ENCODE assay signal across 8 cellular contexts in the genomic region with DNA sequence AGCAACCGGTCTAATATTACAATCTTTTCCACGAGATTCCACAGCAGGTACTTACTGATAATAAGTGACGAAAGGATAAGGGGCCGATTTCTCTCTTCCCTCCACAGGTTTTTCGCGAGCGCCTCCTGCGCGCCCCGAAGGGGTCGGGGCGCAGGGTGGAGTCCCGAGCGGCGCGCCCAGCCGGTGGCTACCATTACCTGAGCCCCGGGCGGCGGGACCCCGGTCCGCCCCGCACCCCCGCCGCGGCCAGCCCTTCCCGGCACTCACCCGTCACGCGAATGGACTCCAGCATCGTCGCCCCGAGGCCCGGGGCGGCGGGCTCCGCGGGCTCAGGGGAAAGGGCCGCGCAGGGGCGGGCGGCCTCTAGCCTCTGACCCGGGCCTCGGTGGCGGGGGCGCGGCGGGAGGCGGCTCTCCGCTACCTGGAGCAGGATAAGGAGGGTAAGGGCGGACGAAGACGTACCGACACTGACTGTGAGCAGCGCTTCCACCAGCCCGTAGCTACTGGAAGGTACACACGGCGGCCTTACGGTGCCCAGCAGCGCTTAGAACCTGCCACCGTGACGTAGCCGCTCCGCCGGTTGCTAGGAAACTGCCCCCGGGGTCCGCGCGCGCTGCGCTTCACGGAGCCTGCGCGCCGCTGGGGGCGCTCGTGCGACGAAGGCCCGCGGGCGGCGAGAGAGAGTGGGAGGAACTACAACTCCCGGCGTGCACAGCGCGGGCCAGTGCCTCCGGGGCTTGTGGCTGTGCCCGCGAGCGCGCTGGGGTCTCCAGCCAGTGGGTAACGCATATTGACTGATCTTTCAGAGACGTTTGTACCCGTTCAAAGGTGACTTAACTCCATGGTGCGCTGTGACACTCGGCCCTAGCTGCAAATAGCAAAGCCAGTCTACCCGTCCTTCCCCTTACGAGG. TPM values are rescaled to one million over a fixed set of nuclear protein-coding genes. Genes with fewer than 3 reads are reported as not detected.
A peak's percentile ranks its signal among the peaks of the same experiment; 100 is the strongest.
DNase-seq lines count a peak whose midpoint lies in the region; ATAC-seq and TF ChIP-seq lines count a peak whose summit lies in the region.

No MANE protein-coding gene starts in this region.

- POLR2A ChIA-PET in WTC11 (lab: Charles Lee) = interaction anchor here (0.6 to 1.4 kb wide), 2 partner anchors 23 to 24 kb away, joined by 3 to 7 read pairs; a partner anchor contains a TSS

- peak overlapping the region; percentile 80 for H3K9ac ChIP-seq in smooth muscle cell (ENCODE audit: low read depth)

- in situ Hi-C loops in ACHN (cut with HindIII; ENCODE audit: low pct_ligation_motif_present, low pct_unique_long_range_greater_than_20kb, low sequenced_read_pairs) = no loop called here

- WGBS in smooth muscle cell (ENCODE audit: low lambda C conversion rate) = 2% methylated on average over 71 of the region's 99 CpGs

- no peak overlapping the region for H3K27ac ChIP-seq in smooth muscle cell (ENCODE audit: low read depth)

- H3K4me2 ChIP-seq in smooth muscle cell = peak overlapping the region; percentile 91

- H3K36me3 ChIP-seq in smooth muscle cell (ENCODE audit: low read depth) = no peaks in the 10 kb centered on the region

- ATAC-seq in GM18870 (IDR thresholded peaks at IDR 0.05; ENCODE audit: unreplicated experiment) = peak; percentile 93
- peak; percentile 99 for ATAC-seq in HG03139 (IDR thresholded peaks at IDR 0.05; ENCODE audit: unreplicated experiment)
- ATAC-seq in WTC11 = peak; percentile 94

- DNase-seq in ACHN (peak; percentile 97), NCI-H2171 treated with DMSO at 0.1 percent for 48 hours (lab: John Stamatoyannopoulos, UW) (peak; percentile 92), WTC11 (ENCODE audit: low spot score) (peak; percentile 91), cardiac fibroblast (ENCODE audit: low read depth in 2 of 2) (peak; percentile 79 to 86), immature natural killer cell (peak; percentile 90), smooth muscle cell (lab: John Stamatoyannopoulos, UW; ENCODE audit: unreplicated experiment) (peak; percentile 61)

- H3K4me1 Mint-ChIP-seq in WTC11 = no peaks in the 10 kb centered on the region
- H3K4me1 Mint-ChIP-seq in immature natural killer cell = peaks cover 4 to 6% of the 10 kb centered on the region in 2 donors

- TF ChIP-seq CTCF in WTC11 (IDR thresholded peaks at IDR 0.05) (peak; percentile 66), cardiac fibroblast (IDR thresholded peaks at IDR 0.05; ENCODE audit: low read depth, low read length) (peak; percentile 58), smooth muscle cell (IDR thresholded peaks at IDR 0.05; ENCODE audit: borderline replicate concordance, insufficient read depth, poor library complexity, severe bottlenecking) (peak; percentile 82)

- H3K4me3 ChIP-seq in cardiac fibroblast (replicated peaks in 1 of 2; ENCODE audit: low read depth in 2 of 2, low read length in 2 of 2) (peak overlapping the region; percentile 73 to 78), smooth muscle cell (peak overlapping the region; percentile 88)

- peak overlapping the region; percentile 89 for H3K4me3 Mint-ChIP-seq in WTC11
- peak overlapping the region; percentile 87 to 94 (median 92) for H3K4me3 Mint-ChIP-seq in immature natural killer cell

- H3K27ac Mint-ChIP-seq in WTC11 (no peak overlapping the region), immature natural killer cell (peak overlapping the region in 4 of 6 donors; percentile 55 to 80 (median 62))

- H3K9me3 Mint-ChIP-seq in WTC11 (no peaks in the 10 kb centered on the region), immature natural killer cell (no peaks in the 10 kb centered on the region)

- H4K20me1 ChIP-seq in smooth muscle cell (ENCODE audit: low read depth) = no peaks in the 10 kb centered on the region

- H3K27me3 Mint-ChIP-seq in WTC11 (ENCODE audit: low read depth) (peaks cover 77% of the 10 kb centered on the region), immature natural killer cell (ENCODE audit: low read depth in 3 of 3) (peaks cover 4 to 5% (median 5%) of the 10 kb centered on the region in 3 donors)

- H2AFZ ChIP-seq in smooth muscle cell (ENCODE audit: low read depth) = peak overlapping the region; percentile 100

- no peaks in the 10 kb centered on the region for H3K4me1 ChIP-seq in smooth muscle cell (ENCODE audit: low read depth)

- H3K36me3 Mint-ChIP-seq in WTC11 (no peaks in the 10 kb centered on the region), immature natural killer cell (no peaks in the 10 kb centered on the region)

- no peaks in the 10 kb centered on the region for H3K9me3 ChIP-seq in smooth muscle cell (replicated peaks; ENCODE audit: low read depth)

- peaks cover 27% of the 10 kb centered on the region for H3K27me3 ChIP-seq in smooth muscle cell (ENCODE audit: low read depth)

- H3F3A ChIP-seq in smooth muscle cell (ENCODE audit: low read depth) = no peaks in the 10 kb centered on the region

- H3K79me2 ChIP-seq in smooth muscle cell (ENCODE audit: low read depth) = no peaks in the 10 kb centered on the region

- CTCF ChIA-PET in WTC11 (lab: Charles Lee) = interaction anchor here (0.6 to 1.8 kb wide), 11 partner anchors 13 to 532 kb away, joined by 3 to 8 read pairs (median 4); no protein-coding TSS in a partner anchor

TF ChIP-seq in WTC11, 78 proteins besides CTCF, POLR2A, EP300 and RAD21 (continues in another document):
- no peak for TF ChIP-seq NR1H2 (CRISPR knock-in tag; IDR thresholded peaks at IDR 0.05)
- TF ChIP-seq, protein P1, sequence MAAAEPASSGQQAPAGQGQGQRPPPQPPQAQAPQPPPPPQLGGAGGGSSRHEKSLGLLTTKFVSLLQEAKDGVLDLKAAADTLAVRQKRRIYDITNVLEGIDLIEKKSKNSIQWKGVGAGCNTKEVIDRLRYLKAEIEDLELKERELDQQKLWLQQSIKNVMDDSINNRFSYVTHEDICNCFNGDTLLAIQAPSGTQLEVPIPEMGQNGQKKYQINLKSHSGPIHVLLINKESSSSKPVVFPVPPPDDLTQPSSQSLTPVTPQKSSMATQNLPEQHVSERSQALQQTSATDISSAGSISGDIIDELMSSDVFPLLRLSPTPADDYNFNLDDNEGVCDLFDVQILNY (CRISPR knock-in tag; IDR thresholded peaks at IDR 0.05) = peak; percentile 69
- peak; percentile 72; the same call in 1 of the 2 replicates for TF ChIP-seq ETV6 (CRISPR knock-in tag; IDR thresholded peaks at IDR 0.05)
- TF ChIP-seq, protein P2, sequence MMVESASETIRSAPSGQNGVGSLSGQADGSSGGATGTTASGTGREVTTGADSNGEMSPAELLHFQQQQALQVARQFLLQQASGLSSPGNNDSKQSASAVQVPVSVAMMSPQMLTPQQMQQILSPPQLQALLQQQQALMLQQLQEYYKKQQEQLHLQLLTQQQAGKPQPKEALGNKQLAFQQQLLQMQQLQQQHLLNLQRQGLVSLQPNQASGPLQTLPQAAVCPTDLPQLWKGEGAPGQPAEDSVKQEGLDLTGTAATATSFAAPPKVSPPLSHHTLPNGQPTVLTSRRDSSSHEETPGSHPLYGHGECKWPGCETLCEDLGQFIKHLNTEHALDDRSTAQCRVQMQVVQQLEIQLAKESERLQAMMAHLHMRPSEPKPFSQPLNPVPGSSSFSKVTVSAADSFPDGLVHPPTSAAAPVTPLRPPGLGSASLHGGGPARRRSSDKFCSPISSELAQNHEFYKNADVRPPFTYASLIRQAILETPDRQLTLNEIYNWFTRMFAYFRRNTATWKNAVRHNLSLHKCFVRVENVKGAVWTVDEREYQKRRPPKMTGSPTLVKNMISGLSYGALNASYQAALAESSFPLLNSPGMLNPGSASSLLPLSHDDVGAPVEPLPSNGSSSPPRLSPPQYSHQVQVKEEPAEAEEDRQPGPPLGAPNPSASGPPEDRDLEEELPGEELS (CRISPR knock-in tag; IDR thresholded peaks at IDR 0.05) = peak; percentile 58; the same call in 1 of the 2 replicates
- TF ChIP-seq, protein P3, sequence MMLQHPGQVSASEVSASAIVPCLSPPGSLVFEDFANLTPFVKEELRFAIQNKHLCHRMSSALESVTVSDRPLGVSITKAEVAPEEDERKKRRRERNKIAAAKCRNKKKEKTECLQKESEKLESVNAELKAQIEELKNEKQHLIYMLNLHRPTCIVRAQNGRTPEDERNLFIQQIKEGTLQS (CRISPR knock-in tag; conservative IDR thresholded peaks at IDR 0.05) = no peak
- TF ChIP-seq, protein P4, sequence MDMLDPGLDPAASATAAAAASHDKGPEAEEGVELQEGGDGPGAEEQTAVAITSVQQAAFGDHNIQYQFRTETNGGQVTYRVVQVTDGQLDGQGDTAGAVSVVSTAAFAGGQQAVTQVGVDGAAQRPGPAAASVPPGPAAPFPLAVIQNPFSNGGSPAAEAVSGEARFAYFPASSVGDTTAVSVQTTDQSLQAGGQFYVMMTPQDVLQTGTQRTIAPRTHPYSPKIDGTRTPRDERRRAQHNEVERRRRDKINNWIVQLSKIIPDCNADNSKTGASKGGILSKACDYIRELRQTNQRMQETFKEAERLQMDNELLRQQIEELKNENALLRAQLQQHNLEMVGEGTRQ (CRISPR knock-in tag; IDR thresholded peaks at IDR 0.05) = no peak
- TF ChIP-seq SOX15 (CRISPR knock-in tag; IDR thresholded peaks at IDR 0.05) = no peak
- TF ChIP-seq ESRRA (CRISPR knock-in tag; IDR thresholded peaks at IDR 0.05; ENCODE audit: borderline replicate concordance) = 0 out of 2 replicates have a peak, but pooled peaks have one; percentile 33
- TF ChIP-seq TCF7 (CRISPR knock-in tag; IDR thresholded peaks at IDR 0.05; ENCODE audit: low read depth) = no peak
- TF ChIP-seq FOXP1 (CRISPR knock-in tag; IDR thresholded peaks at IDR 0.05; ENCODE audit: borderline replicate concordance) = peak; percentile 22; the same call in 1 of the 2 replicates
- TF ChIP-seq, protein P5, sequence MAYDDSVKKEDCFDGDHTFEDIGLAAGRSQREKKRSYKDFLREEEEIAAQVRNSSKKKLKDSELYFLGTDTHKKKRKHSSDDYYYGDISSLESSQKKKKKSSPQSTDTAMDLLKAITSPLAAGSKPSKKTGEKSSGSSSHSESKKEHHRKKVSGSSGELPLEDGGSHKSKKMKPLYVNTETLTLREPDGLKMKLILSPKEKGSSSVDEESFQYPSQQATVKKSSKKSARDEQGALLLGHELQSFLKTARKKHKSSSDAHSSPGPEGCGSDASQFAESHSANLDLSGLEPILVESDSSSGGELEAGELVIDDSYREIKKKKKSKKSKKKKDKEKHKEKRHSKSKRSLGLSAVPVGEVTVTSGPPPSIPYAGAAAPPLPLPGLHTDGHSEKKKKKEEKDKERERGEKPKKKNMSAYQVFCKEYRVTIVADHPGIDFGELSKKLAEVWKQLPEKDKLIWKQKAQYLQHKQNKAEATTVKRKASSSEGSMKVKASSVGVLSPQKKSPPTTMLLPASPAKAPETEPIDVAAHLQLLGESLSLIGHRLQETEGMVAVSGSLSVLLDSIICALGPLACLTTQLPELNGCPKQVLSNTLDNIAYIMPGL (CRISPR knock-in tag; IDR thresholded peaks at IDR 0.05) = peak; percentile 29; the same call in 1 of the 2 replicates
- TF ChIP-seq ZNF232 (CRISPR knock-in tag; IDR thresholded peaks at IDR 0.05) = no peak

RNA-seq across cellular contexts. Expression of a gene that starts 22.8 kb away (rescaled TPM):
- total RNA-seq in WTC11 (2021) (72.8 to 81.1 TPM (median 73.3 TPM) in 3 replicates), smooth muscle cell (22.5 and 28.7 TPM in 2 replicates)
- polyA plus RNA-seq in immature natural killer cell (under 1 TPM in 1 of 3 donors, not detected in 2; 0.84 TPM), smooth muscle cell (8.5 and 9.0 TPM in 2 replicates)
